ENCODE assay signal across 8 cellular contexts in the genomic region with DNA sequence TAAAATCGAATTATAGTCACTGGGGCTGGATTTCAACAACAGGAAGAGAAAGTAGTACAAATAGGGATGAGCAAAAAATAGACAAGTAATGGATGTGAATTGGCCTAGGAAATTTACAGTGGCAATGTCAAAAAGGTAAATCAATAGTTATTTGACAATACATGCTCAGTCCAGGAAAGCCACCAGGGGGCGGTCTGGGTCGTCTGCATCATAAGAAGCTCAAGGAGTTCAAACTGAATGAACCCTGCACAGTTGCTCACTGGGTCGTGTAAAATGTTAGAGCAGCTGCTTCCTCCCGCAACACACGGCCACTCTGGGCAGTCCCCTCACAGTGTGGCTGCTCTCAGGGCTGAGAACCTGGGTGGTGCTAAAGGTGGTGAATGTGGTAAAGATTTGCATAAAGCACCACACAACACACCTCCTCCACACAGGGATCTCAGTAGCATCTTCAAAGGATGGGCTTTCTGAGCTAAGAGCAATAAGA.
DNase-seq lines count a peak whose midpoint lies in the region; ATAC-seq and TF ChIP-seq lines count a peak whose summit lies in the region.

No MANE protein-coding gene starts in this region.

- no peaks in the 10 kb centered on the region for H4K20me1 ChIP-seq in BLaER1 treated with 17β-estradiol and CSF1 and Interleukin-3, amounts not matched to agents 10 nM and 100 nM

- no peaks in the 10 kb centered on the region for H3K27me3 ChIP-seq in BLaER1 treated with 17β-estradiol and CSF1 and Interleukin-3, amounts not matched to agents 10 nM and 100 nM
- H3K27me3 ChIP-seq in endodermal cell (ENCODE audit: control insufficient read depth, insufficient read depth, low read length, poor library complexity, severe bottlenecking): peaks cover 87% of the 10 kb centered on the region

- H3K9me3 Mint-ChIP-seq in endodermal cell (no peaks in the 10 kb centered on the region), naive B cell (no peaks in the 10 kb centered on the region)
- no peaks in the 10 kb centered on the region for H3K9me3 Mint-ChIP-seq in stimulated activated naive CD8-positive, alpha-beta T cell treated with anti-CD3 and anti-CD28 coated beads, Interleukin-15, amount 100 ng/mL, for 72 hours

- H3K36me3 ChIP-seq in BLaER1 treated with 17β-estradiol and CSF1 and Interleukin-3, amounts not matched to agents 10 nM and 100 nM: no peaks in the 10 kb centered on the region
- no peaks in the 10 kb centered on the region for H3K36me3 ChIP-seq in endodermal cell (ENCODE audit: control insufficient read depth, insufficient read depth, low read length)

- H3K36me3 Mint-ChIP-seq in endodermal cell (ENCODE audit: low read depth) (no peaks in the 10 kb centered on the region), naive B cell (no peaks in the 10 kb centered on the region)

- H3K27ac Mint-ChIP-seq in endodermal cell: no peak overlapping the region
- peak overlapping the region; percentile 85 to 98 (median 94) for H3K27ac Mint-ChIP-seq in naive B cell
- H3K27ac Mint-ChIP-seq in stimulated activated naive CD8-positive, alpha-beta T cell treated with anti-CD3 and anti-CD28 coated beads, Interleukin-15, amount 100 ng/mL, for 72 hours: no peak overlapping the region

- H3K4me1 ChIP-seq in BLaER1 treated with 17β-estradiol and CSF1 and Interleukin-3, amounts not matched to agents 10 nM and 100 nM: peaks cover 0 to 62% (median 49%) of the 10 kb centered on the region in 10 experiments; a peak in 15 of 20 replicates
- no peaks in the 10 kb centered on the region for H3K4me1 ChIP-seq in endodermal cell (ENCODE audit: control insufficient read depth, insufficient read depth, low read length)

- H3K4me3 ChIP-seq in BLaER1 treated with 17β-estradiol and CSF1 and Interleukin-3, amounts not matched to agents 10 nM and 100 nM: no peak overlapping the region
- no peak overlapping the region for H3K4me3 ChIP-seq in endodermal cell (ENCODE audit: low read length)

- H3K4me2 ChIP-seq in BLaER1 treated with 17β-estradiol and CSF1 and Interleukin-3, amounts not matched to agents 10 nM and 100 nM: peak overlapping the region in 7 of 11 experiments; percentile 17 to 49 (median 36); a peak in 11 of 22 replicates

- peak; percentile 94 for TF ChIP-seq CTCF in endodermal cell (conservative IDR thresholded peaks at IDR 0.05)

- H3K9ac ChIP-seq in BLaER1 treated with 17β-estradiol and CSF1 and Interleukin-3, amounts not matched to agents 10 nM and 100 nM: no peak overlapping the region
- no peak overlapping the region for H3K9ac ChIP-seq in endodermal cell (ENCODE audit: extremely low read depth, low read length, poor library complexity, severe bottlenecking)

- H3K27me3 Mint-ChIP-seq in endodermal cell (ENCODE audit: insufficient read depth): peaks cover 97% of the 10 kb centered on the region
- no peaks in the 10 kb centered on the region for H3K27me3 Mint-ChIP-seq in naive B cell
- H3K27me3 Mint-ChIP-seq in stimulated activated naive CD8-positive, alpha-beta T cell treated with anti-CD3 and anti-CD28 coated beads, Interleukin-15, amount 100 ng/mL, for 72 hours: peaks cover 38% of the 10 kb centered on the region

- peak; percentile 80 to 91 for DNase-seq in NCI-H526 (lab: John Stamatoyannopoulos, UW)
- peak; percentile 79 to 80 for DNase-seq in activated CD4-positive, alpha-beta T cell treated with anti-CD3 and anti-CD28 coated beads, Interleukin-2, amount 50 U/mL, for 48 hours
- DNase-seq in endodermal cell: peak; percentile 90
- peak; percentile 95 for DNase-seq in naive B cell
- DNase-seq in stimulated activated naive CD8-positive, alpha-beta T cell treated with anti-CD3 and anti-CD28 coated beads, Interleukin-15, amount 100 ng/mL, for 72 hours: peak; percentile 62 to 64

- H3K4me1 Mint-ChIP-seq in endodermal cell: no peaks in the 10 kb centered on the region
- peaks cover 58 to 67% (median 58%) of the 10 kb centered on the region in 3 donors for H3K4me1 Mint-ChIP-seq in naive B cell
- H3K4me1 Mint-ChIP-seq in stimulated activated naive CD8-positive, alpha-beta T cell treated with anti-CD3 and anti-CD28 coated beads, Interleukin-15, amount 100 ng/mL, for 72 hours: peaks cover 6% of the 10 kb centered on the region

- H3K4me3 Mint-ChIP-seq in endodermal cell (no peak overlapping the region), naive B cell (peak overlapping the region in 5 of 8 donors; percentile 5 to 52 (median 51))
- H3K4me3 Mint-ChIP-seq in stimulated activated naive CD8-positive, alpha-beta T cell treated with anti-CD3 and anti-CD28 coated beads, Interleukin-15, amount 100 ng/mL, for 72 hours: no peak overlapping the region

- peaks cover 0 to 9% (median 0%) of the 10 kb centered on the region in 11 experiments; a peak in 2 of 22 replicates for H3K9me3 ChIP-seq in BLaER1 treated with 17β-estradiol and CSF1 and Interleukin-3, amounts not matched to agents 10 nM and 100 nM (replicated peaks in 1 of 11)
- no peaks in the 10 kb centered on the region for H3K9me3 ChIP-seq in endodermal cell (ENCODE audit: control insufficient read depth, low read length)

- peak; percentile 94 for ATAC-seq in GM18907 (IDR thresholded peaks at IDR 0.05; ENCODE audit: unreplicated experiment)
- ATAC-seq in HG03108 (IDR thresholded peaks at IDR 0.05; ENCODE audit: unreplicated experiment): peak; percentile 92
- peak; percentile 97 to 99 for ATAC-seq in naive B cell (ENCODE audit: low read depth in 2 of 2)
- peak; percentile 95 for ATAC-seq in stimulated activated naive CD8-positive, alpha-beta T cell treated with anti-CD3 and anti-CD28 coated beads, Interleukin-15, amount 100 ng/mL, for 72 hours

- no peak overlapping the region for H3K27ac ChIP-seq in BLaER1 treated with 17β-estradiol and CSF1 and Interleukin-3, amounts not matched to agents 10 nM and 100 nM
- no peak overlapping the region for H3K27ac ChIP-seq in endodermal cell (ENCODE audit: low read depth, low read length)

- WGBS in endodermal cell (ENCODE audit: insufficient coverage in 1 of 2, insufficient read length in 1 of 2), 2 experiments: 0 to 11% methylated on average over 2 to 6 of the region's 6 CpGs

Comparison
In these comparisons a context has a peak if more than half of its experiments do, and no peak if none do; other contexts are left out.
1. H3K27ac Mint-ChIP-seq: peak in naive B cell (6 of 6); none in endodermal cell (single experiment) and stimulated activated naive CD8-positive, alpha-beta T cell treated with anti-CD3 and anti-CD28 coated beads, Interleukin-15, amount 100 ng/mL, for 72 hours (0 of 2).
2. H3K4me3 Mint-ChIP-seq: peak in naive B cell (5 of 8); none in endodermal cell (single experiment) and stimulated activated naive CD8-positive, alpha-beta T cell treated with anti-CD3 and anti-CD28 coated beads, Interleukin-15, amount 100 ng/mL, for 72 hours (0 of 2).
3. Peak in every context shown above with its lines, with median percentiles within 50 percentile points of each other: ATAC-seq and DNase-seq.